In genomic region chr19:1261512-1261862, GRCh38 we compare ENCODE assay signal across 8 cellular contexts.
DNase-seq lines count a peak whose midpoint lies in the region; ATAC-seq and TF ChIP-seq lines count a peak whose summit lies in the region.

No MANE protein-coding gene starts in this region.

- peaks cover 72% of the 10 kb centered on the region for H3F3A ChIP-seq in SU-DHL-6 (ENCODE audit: insufficient read depth)

- H3K27ac ChIP-seq in SU-DHL-6 (ENCODE audit: low read depth, low read length) = peak overlapping the region; percentile 86
- peak overlapping the region; percentile 76 for H3K27ac ChIP-seq in rectal smooth muscle tissue (ENCODE audit: low read depth, low read length)

- H3K36me3 ChIP-seq in SU-DHL-6 (ENCODE audit: low read length) (no peaks in the 10 kb centered on the region), rectal smooth muscle tissue (ENCODE audit: control insufficient read depth, insufficient read depth, low read length) (peaks cover 4% of the 10 kb centered on the region)

- H3K9ac ChIP-seq in SU-DHL-6 (ENCODE audit: low read length) (peak overlapping the region; percentile 90), rectal smooth muscle tissue (ENCODE audit: low read length) (peak overlapping the region; percentile 69)

- H2AFZ ChIP-seq in SU-DHL-6 (ENCODE audit: low read depth, low read length, severe bottlenecking) = no peak overlapping the region

- H3K9me2 ChIP-seq in SU-DHL-6 (replicated peaks; ENCODE audit: insufficient read depth, low read length) = no peaks in the 10 kb centered on the region

- H3K27me3 ChIP-seq in SU-DHL-6 (ENCODE audit: low read length) = no peaks in the 10 kb centered on the region
- no peaks in the 10 kb centered on the region for H3K27me3 ChIP-seq in rectal smooth muscle tissue (ENCODE audit: control insufficient read depth, insufficient read depth, low read length)

- H3K4me3 ChIP-seq in SU-DHL-6 (ENCODE audit: insufficient read depth, low read length, poor library complexity, severe bottlenecking) (peak overlapping the region; percentile 84), fibroblast of mammary gland (ENCODE audit: control insufficient read depth, low read depth, low read length) (peak overlapping the region; percentile 49), rectal smooth muscle tissue (ENCODE audit: low read length) (peak overlapping the region; percentile 62)

- H3K9me3 ChIP-seq in SU-DHL-6 (ENCODE audit: insufficient read depth, low read length) = no peaks in the 10 kb centered on the region

- ATAC-seq in GM21367 (IDR thresholded peaks at IDR 0.05; ENCODE audit: unreplicated experiment) = no peak

- H3K4me2 ChIP-seq in SU-DHL-6 (ENCODE audit: low read depth, low read length, poor library complexity, severe bottlenecking) = peak overlapping the region; percentile 91

- TF ChIP-seq CTCF in SU-DHL-6 (IDR thresholded peaks at IDR 0.05; ENCODE audit: insufficient read depth, low read length, poor library complexity, severe bottlenecking) (no peak), fibroblast of mammary gland (conservative IDR thresholded peaks at IDR 0.05; ENCODE audit: control insufficient read depth, insufficient read depth, low read depth, low read length) (no peak)

- peaks cover 20% of the 10 kb centered on the region for H3K4me1 ChIP-seq in rectal smooth muscle tissue (ENCODE audit: control insufficient read depth, insufficient read depth, low read length)

- DNase-seq in NCI-H748 (lab: John Stamatoyannopoulos, UW; ENCODE audit: unreplicated experiment) = peak; percentile 49
- no peak for DNase-seq in NCI-H748 treated with DMSO at 0.1 percent for 48 hours (lab: John Stamatoyannopoulos, UW)
- DNase-seq in fibroblast of mammary gland (ENCODE audit: low read depth) = no peak
- no peak for DNase-seq in NCI-H2107 (lab: John Stamatoyannopoulos, UW)
- no peak for DNase-seq in NCI-H2081 treated with DMSO at 0.1 percent for 48 hours (lab: John Stamatoyannopoulos, UW)

- no peaks in the 10 kb centered on the region for H4K20me1 ChIP-seq in SU-DHL-6 (ENCODE audit: low read depth, low read length)

- no peaks in the 10 kb centered on the region for H3K79me2 ChIP-seq in SU-DHL-6 (ENCODE audit: insufficient read depth, low read length)
